In the genomic region with DNA sequence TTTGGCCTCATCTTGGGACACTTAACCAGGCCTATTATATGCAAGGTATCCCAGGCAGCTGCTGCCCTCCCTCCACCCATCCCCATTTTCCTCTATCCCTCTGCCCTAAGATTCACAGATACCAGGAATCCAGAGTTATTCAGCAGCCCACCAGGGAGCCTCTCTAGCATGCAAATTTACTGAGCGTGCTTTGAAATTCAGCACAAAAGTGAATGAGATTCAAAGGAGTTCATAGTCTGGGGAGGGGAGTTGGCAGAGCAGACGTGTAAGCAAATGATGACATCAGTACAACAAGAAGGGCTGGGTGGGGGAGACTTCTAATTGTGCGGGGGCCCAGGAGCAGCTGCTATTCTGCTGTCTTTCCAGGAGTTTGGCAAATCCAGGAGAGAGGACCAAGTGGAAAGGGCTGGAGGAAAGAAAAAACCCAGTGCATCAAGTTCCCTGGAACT, we compare ENCODE assay signal across 1 cellular context.
TF ChIP-seq lines count a peak whose summit lies in the region.

No MANE protein-coding gene starts in this region.

TF ChIP-seq in H1, 55 proteins besides CTCF, POLR2A, EP300 and RAD21:
- TF ChIP-seq, protein P1, sequence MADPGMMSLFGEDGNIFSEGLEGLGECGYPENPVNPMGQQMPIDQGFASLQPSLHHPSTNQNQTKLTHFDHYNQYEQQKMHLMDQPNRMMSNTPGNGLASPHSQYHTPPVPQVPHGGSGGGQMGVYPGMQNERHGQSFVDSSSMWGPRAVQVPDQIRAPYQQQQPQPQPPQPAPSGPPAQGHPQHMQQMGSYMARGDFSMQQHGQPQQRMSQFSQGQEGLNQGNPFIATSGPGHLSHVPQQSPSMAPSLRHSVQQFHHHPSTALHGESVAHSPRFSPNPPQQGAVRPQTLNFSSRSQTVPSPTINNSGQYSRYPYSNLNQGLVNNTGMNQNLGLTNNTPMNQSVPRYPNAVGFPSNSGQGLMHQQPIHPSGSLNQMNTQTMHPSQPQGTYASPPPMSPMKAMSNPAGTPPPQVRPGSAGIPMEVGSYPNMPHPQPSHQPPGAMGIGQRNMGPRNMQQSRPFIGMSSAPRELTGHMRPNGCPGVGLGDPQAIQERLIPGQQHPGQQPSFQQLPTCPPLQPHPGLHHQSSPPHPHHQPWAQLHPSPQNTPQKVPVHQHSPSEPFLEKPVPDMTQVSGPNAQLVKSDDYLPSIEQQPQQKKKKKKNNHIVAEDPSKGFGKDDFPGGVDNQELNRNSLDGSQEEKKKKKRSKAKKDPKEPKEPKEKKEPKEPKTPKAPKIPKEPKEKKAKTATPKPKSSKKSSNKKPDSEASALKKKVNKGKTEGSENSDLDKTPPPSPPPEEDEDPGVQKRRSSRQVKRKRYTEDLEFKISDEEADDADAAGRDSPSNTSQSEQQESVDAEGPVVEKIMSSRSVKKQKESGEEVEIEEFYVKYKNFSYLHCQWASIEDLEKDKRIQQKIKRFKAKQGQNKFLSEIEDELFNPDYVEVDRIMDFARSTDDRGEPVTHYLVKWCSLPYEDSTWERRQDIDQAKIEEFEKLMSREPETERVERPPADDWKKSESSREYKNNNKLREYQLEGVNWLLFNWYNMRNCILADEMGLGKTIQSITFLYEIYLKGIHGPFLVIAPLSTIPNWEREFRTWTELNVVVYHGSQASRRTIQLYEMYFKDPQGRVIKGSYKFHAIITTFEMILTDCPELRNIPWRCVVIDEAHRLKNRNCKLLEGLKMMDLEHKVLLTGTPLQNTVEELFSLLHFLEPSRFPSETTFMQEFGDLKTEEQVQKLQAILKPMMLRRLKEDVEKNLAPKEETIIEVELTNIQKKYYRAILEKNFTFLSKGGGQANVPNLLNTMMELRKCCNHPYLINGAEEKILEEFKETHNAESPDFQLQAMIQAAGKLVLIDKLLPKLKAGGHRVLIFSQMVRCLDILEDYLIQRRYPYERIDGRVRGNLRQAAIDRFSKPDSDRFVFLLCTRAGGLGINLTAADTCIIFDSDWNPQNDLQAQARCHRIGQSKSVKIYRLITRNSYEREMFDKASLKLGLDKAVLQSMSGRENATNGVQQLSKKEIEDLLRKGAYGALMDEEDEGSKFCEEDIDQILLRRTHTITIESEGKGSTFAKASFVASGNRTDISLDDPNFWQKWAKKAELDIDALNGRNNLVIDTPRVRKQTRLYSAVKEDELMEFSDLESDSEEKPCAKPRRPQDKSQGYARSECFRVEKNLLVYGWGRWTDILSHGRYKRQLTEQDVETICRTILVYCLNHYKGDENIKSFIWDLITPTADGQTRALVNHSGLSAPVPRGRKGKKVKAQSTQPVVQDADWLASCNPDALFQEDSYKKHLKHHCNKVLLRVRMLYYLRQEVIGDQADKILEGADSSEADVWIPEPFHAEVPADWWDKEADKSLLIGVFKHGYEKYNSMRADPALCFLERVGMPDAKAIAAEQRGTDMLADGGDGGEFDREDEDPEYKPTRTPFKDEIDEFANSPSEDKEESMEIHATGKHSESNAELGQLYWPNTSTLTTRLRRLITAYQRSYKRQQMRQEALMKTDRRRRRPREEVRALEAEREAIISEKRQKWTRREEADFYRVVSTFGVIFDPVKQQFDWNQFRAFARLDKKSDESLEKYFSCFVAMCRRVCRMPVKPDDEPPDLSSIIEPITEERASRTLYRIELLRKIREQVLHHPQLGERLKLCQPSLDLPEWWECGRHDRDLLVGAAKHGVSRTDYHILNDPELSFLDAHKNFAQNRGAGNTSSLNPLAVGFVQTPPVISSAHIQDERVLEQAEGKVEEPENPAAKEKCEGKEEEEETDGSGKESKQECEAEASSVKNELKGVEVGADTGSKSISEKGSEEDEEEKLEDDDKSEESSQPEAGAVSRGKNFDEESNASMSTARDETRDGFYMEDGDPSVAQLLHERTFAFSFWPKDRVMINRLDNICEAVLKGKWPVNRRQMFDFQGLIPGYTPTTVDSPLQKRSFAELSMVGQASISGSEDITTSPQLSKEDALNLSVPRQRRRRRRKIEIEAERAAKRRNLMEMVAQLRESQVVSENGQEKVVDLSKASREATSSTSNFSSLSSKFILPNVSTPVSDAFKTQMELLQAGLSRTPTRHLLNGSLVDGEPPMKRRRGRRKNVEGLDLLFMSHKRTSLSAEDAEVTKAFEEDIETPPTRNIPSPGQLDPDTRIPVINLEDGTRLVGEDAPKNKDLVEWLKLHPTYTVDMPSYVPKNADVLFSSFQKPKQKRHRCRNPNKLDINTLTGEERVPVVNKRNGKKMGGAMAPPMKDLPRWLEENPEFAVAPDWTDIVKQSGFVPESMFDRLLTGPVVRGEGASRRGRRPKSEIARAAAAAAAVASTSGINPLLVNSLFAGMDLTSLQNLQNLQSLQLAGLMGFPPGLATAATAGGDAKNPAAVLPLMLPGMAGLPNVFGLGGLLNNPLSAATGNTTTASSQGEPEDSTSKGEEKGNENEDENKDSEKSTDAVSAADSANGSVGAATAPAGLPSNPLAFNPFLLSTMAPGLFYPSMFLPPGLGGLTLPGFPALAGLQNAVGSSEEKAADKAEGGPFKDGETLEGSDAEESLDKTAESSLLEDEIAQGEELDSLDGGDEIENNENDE (IDR thresholded peaks at IDR 0.05; ENCODE audit: insufficient replicate concordance, low read length), result no peak
- TF ChIP-seq NANOG (IDR thresholded peaks at IDR 0.05; ENCODE audit: insufficient read depth, low read depth, low read length, poor library complexity, severe bottlenecking) (peak; percentile 63), POU5F1 (IDR thresholded peaks at IDR 0.05; ENCODE audit: low read depth, low read length) (no peak), BACH1 (IDR thresholded peaks at IDR 0.05; ENCODE audit: low read length) (no peak), GABPA (IDR thresholded peaks at IDR 0.05; ENCODE audit: borderline replicate concordance, insufficient read depth, low read length) (no peak), EZH2 (IDR thresholded peaks at IDR 0.05; ENCODE audit: low read depth, low read length, severe bottlenecking) (no peak), CBX5 (IDR thresholded peaks at IDR 0.05; ENCODE audit: low read depth, low read length) (no peak), TAF7 (optimal IDR thresholded peaks at IDR 0.05; ENCODE audit: borderline replicate concordance, low read depth, low read length) (no peak), HDAC2 (IDR thresholded peaks at IDR 0.05; ENCODE audit: borderline replicate concordance in 1 of 2, low read depth in 2 of 2, low read length in 2 of 2) (peak in 1 of 2 experiments; percentile 80; a peak in 1 of 4 replicates), TEAD4 (IDR thresholded peaks at IDR 0.05; ENCODE audit: low read depth, low read length) (peak; percentile 84), KDM4A (IDR thresholded peaks at IDR 0.05; ENCODE audit: low read depth, low read length, severe bottlenecking) (no peak), JUND (IDR thresholded peaks at IDR 0.05; ENCODE audit: low read length) (no peak; the same call in 1 of the 2 replicates), ZNF274 (IDR thresholded peaks at IDR 0.05; ENCODE audit: borderline replicate concordance, extremely low read depth, low read length) (no peak), SIN3A (conservative IDR thresholded peaks at IDR 0.05 in 1 of 2, IDR thresholded peaks at IDR 0.05 in 1 of 2; ENCODE audit: low read depth in 1 of 2, low read length in 2 of 2) (no peak), JUN (IDR thresholded peaks at IDR 0.05; ENCODE audit: low read depth, low read length) (no peak), SUZ12 (IDR thresholded peaks at IDR 0.05; ENCODE audit: low read length) (no peak), GTF2F1 (IDR thresholded peaks at IDR 0.05; ENCODE audit: borderline replicate concordance, low read depth, low read length) (no peak), SP1 (IDR thresholded peaks at IDR 0.05; ENCODE audit: low read depth, low read length) (0 out of 2 replicates have a peak, but pooled peaks have one; percentile 63), CREB1 (IDR thresholded peaks at IDR 0.05) (peak; percentile 49; the same call in 1 of the 2 replicates), TCF12 (IDR thresholded peaks at IDR 0.05; ENCODE audit: low read depth, low read length) (no peak), ASH2L (IDR thresholded peaks at IDR 0.05; ENCODE audit: low read length) (peak; percentile 33), SRF (IDR thresholded peaks at IDR 0.05; ENCODE audit: low read depth, low read length) (no peak), E2F6 (IDR thresholded peaks at IDR 0.05) (no peak), HDAC6 (IDR thresholded peaks at IDR 0.05; ENCODE audit: low read depth, low read length) (no peak), CHD1 (IDR thresholded peaks at IDR 0.05; ENCODE audit: low read depth, low read length) (no peak), POLR2AphosphoS5 (IDR thresholded peaks at IDR 0.05; ENCODE audit: low read depth, low read length) (no peak), TBP (IDR thresholded peaks at IDR 0.05; ENCODE audit: low read depth, low read length) (no peak), SIRT6 (IDR thresholded peaks at IDR 0.05; ENCODE audit: low read length) (no peak)
- TF ChIP-seq, protein P2, sequence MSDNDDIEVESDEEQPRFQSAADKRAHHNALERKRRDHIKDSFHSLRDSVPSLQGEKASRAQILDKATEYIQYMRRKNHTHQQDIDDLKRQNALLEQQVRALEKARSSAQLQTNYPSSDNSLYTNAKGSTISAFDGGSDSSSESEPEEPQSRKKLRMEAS (IDR thresholded peaks at IDR 0.05), result no peak
- TF ChIP-seq, protein P3, sequence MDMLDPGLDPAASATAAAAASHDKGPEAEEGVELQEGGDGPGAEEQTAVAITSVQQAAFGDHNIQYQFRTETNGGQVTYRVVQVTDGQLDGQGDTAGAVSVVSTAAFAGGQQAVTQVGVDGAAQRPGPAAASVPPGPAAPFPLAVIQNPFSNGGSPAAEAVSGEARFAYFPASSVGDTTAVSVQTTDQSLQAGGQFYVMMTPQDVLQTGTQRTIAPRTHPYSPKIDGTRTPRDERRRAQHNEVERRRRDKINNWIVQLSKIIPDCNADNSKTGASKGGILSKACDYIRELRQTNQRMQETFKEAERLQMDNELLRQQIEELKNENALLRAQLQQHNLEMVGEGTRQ (IDR thresholded peaks at IDR 0.05; ENCODE audit: low read length), result no peak
- TF ChIP-seq, protein P4, sequence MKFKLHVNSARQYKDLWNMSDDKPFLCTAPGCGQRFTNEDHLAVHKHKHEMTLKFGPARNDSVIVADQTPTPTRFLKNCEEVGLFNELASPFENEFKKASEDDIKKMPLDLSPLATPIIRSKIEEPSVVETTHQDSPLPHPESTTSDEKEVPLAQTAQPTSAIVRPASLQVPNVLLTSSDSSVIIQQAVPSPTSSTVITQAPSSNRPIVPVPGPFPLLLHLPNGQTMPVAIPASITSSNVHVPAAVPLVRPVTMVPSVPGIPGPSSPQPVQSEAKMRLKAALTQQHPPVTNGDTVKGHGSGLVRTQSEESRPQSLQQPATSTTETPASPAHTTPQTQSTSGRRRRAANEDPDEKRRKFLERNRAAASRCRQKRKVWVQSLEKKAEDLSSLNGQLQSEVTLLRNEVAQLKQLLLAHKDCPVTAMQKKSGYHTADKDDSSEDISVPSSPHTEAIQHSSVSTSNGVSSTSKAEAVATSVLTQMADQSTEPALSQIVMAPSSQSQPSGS (IDR thresholded peaks at IDR 0.05; ENCODE audit: low read length), result peak; percentile 92
- TF ChIP-seq, protein P5, sequence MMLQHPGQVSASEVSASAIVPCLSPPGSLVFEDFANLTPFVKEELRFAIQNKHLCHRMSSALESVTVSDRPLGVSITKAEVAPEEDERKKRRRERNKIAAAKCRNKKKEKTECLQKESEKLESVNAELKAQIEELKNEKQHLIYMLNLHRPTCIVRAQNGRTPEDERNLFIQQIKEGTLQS (IDR thresholded peaks at IDR 0.05; ENCODE audit: insufficient read depth, low read depth, low read length), result no peak
